Comparison of ENCODE assay signal across 16 cellular contexts in genomic region chrX:20461576-20461975, GRCh38.
A peak's percentile ranks its signal among the peaks of the same experiment; 100 is the strongest.
DNase-seq lines count a peak whose midpoint lies in the region; ATAC-seq, FAIRE-seq and TF ChIP-seq lines count a peak whose summit lies in the region.
"Had no signal": no experiment of that assay in that cellular context is flagged by ENCODE, and none has a peak within 500 bp of the region (broad histone marks: within the 10 kb centered on the region; RNA-seq: fewer than 3 reads in every experiment).

No MANE protein-coding gene starts in this region.

- H3K4me1 Mint-ChIP-seq in nephron (no peaks in the 10 kb centered on the region), CD14-positive monocyte (no peaks in the 10 kb centered on the region)

- no peaks in the 10 kb centered on the region for H3K79me2 ChIP-seq in endothelial cell of umbilical vein (ENCODE audit: control insufficient read depth, insufficient read depth, low read length)

- H4K20me1 ChIP-seq in endothelial cell of umbilical vein (replicated peaks; ENCODE audit: control insufficient read depth, extremely low read depth, insufficient read depth, low read length): no peaks in the 10 kb centered on the region

- no peaks in the 10 kb centered on the region for H3K9me1 ChIP-seq in endothelial cell of umbilical vein (replicated peaks; ENCODE audit: control insufficient read depth, extremely low read depth, insufficient read depth, low read length)

- CTCF ChIA-PET in endothelial cell of umbilical vein (lab: Charles Lee): interaction anchor here (1.0 kb wide), 1 partner anchor 55 kb away, joined by 3 read pairs; no protein-coding TSS in a partner anchor

- POLR2A ChIA-PET in endothelial cell of umbilical vein (lab: Charles Lee): no interaction called here

- intact Hi-C loops in endothelial cell of umbilical vein (cut with micrococcal nuclease): no loop called here
- intact Hi-C loops in CD14-positive monocyte (cut with micrococcal nuclease): no loop called here

- peak; percentile 50 for FAIRE-seq in endothelial cell of umbilical vein (lab: Jason Lieb, UNC)
- FAIRE-seq: small intestine had no signal

- H3K36me3 Mint-ChIP-seq in nephron (ENCODE audit: low read depth): no peaks in the 10 kb centered on the region
- H3K36me3 Mint-ChIP-seq in CD14-positive monocyte: no peaks in the 10 kb centered on the region
- H3K36me3 Mint-ChIP-seq: CD4-positive, alpha-beta memory T cell had no signal

- no peak overlapping the region for H3K4me2 ChIP-seq in endothelial cell of umbilical vein (ENCODE audit: insufficient read depth, low read length)
- H3K4me2 ChIP-seq: PC-9 had no signal

- H3K9me3 Mint-ChIP-seq in nephron (peaks cover 6% of the 10 kb centered on the region), CD14-positive monocyte (peaks cover 0 to 7% (median 4%) of the 10 kb centered on the region in 7 donors)

- H3K4me3 ChIP-seq in endothelial cell of umbilical vein (replicated peaks in 1 of 3; ENCODE audit: insufficient read depth in 1 of 3, low read depth in 1 of 3, low read length in 3 of 3): no peak overlapping the region
- H3K4me3 ChIP-seq: body of pancreas, lower lobe of right lung, PC-9 had no signal

- H3K4me1 ChIP-seq in endothelial cell of umbilical vein (ENCODE audit: control insufficient read depth, extremely low read depth, insufficient read depth, low read length): peaks cover 4% of the 10 kb centered on the region
- H3K4me1 ChIP-seq: body of pancreas, lower lobe of right lung had no signal

- dilution Hi-C loops in endothelial cell of umbilical vein (cut with MboI; ENCODE audit: extremely low pct_ligation_motif_present, low sequenced_read_pairs): no loop called here

- H3K27ac ChIP-seq in endothelial cell of umbilical vein (ENCODE audit: insufficient read depth, low read depth, low read length): peak overlapping the region; percentile 50
- H3K27ac ChIP-seq: body of pancreas, lower lobe of right lung, PC-9 had no signal

- no peaks in the 10 kb centered on the region for H3K27me3 ChIP-seq in endothelial cell of umbilical vein (ENCODE audit: control insufficient read depth in 2 of 2, insufficient read depth in 2 of 2, low read length in 2 of 2)
- H3K27me3 ChIP-seq: body of pancreas had no signal

- TF ChIP-seq CTCF in endothelial cell of umbilical vein (IDR thresholded peaks at IDR 0.05; ENCODE audit: extremely low read depth in 1 of 2, insufficient read depth in 1 of 2, low read depth in 1 of 2, low read length in 2 of 2) (no peak), nephron (IDR thresholded peaks at IDR 0.05; ENCODE audit: unreplicated experiment in 3 of 3) (no peak), CD14-positive monocyte (IDR thresholded peaks at IDR 0.05) (no peak)

- H3K4me3 Mint-ChIP-seq in nephron (no peak overlapping the region), CD14-positive monocyte (no peak overlapping the region)
- H3K4me3 Mint-ChIP-seq: activated CD4-positive, alpha-beta T cell treated with anti-CD3 and anti-CD28 coated beads, Interleukin-2, amount 10 ng/mL, durations not matched to agents 7 days and 5 days; CD4-positive, alpha-beta memory T cell had no signal

- no peaks in the 10 kb centered on the region for H3K36me3 ChIP-seq in endothelial cell of umbilical vein (ENCODE audit: control insufficient read depth in 2 of 2, extremely low read depth in 1 of 2, insufficient read depth in 2 of 2, low read length in 2 of 2)
- H3K36me3 ChIP-seq: lower lobe of right lung had no signal

- H3K9ac ChIP-seq in endothelial cell of umbilical vein (replicated peaks; ENCODE audit: extremely low read depth, insufficient read depth, low read length): no peak overlapping the region

- H3K27ac Mint-ChIP-seq in nephron (peak overlapping the region in 2 of 3 experiments; percentile 8 to 20), CD14-positive monocyte (no peak overlapping the region)
- H3K27ac Mint-ChIP-seq: activated CD4-positive, alpha-beta T cell treated with anti-CD3 and anti-CD28 coated beads, Interleukin-2, amount 10 ng/mL, durations not matched to agents 7 days and 5 days; CD4-positive, alpha-beta memory T cell had no signal

- no TSS peak for BruUV-seq in endothelial cell of umbilical vein (replicated peaks; lab: Mats Ljungman, UMichigan)

- no peaks in the 10 kb centered on the region for H3K27me3 Mint-ChIP-seq in nephron (ENCODE audit: low read depth)
- H3K27me3 Mint-ChIP-seq in CD14-positive monocyte (ENCODE audit: low read depth in 3 of 3): peaks cover 0 to 14% (median 0%) of the 10 kb centered on the region in 3 donors
- H3K27me3 Mint-ChIP-seq: activated CD4-positive, alpha-beta T cell treated with anti-CD3 and anti-CD28 coated beads, Interleukin-2, amount 10 ng/mL, durations not matched to agents 7 days and 5 days; CD4-positive, alpha-beta memory T cell had no signal

- no peaks in the 10 kb centered on the region for H3K9me3 ChIP-seq in endothelial cell of umbilical vein (replicated peaks; ENCODE audit: control insufficient read depth, insufficient read depth, low read length)
- H3K9me3 ChIP-seq: body of pancreas, lower lobe of right lung had no signal

- no peak for ATAC-seq in GM21423 (IDR thresholded peaks at IDR 0.05; ENCODE audit: unreplicated experiment)
- ATAC-seq in HG03095 (IDR thresholded peaks at IDR 0.05; ENCODE audit: unreplicated experiment): no peak
- ATAC-seq: body of pancreas, lower lobe of right lung had no signal

- no peak for TF ChIP-seq POLR2A in endothelial cell of umbilical vein (IDR thresholded peaks at IDR 0.05; ENCODE audit: low read depth, low read length)

- H2AFZ ChIP-seq in endothelial cell of umbilical vein (ENCODE audit: low read depth, low read length): peak overlapping the region; percentile 38
- H2AFZ ChIP-seq: PC-9 had no signal

- DNase-seq in EH (ENCODE audit: low read depth): peak; percentile 19
- peak; percentile 59 for DNase-seq in NCI-H345 (lab: John Stamatoyannopoulos, UW)
- peak; percentile 48 for DNase-seq in endothelial cell of umbilical vein (ENCODE audit: low read depth, low spot score)
- DNase-seq in CD14-positive monocyte (ENCODE audit: low spot score): no peak
- no peak for DNase-seq in activated effector memory CD4-positive, alpha-beta T cell treated with anti-CD3 and anti-CD28 coated beads, Interleukin-2, amount 50 U/mL, for 16 hours
- DNase-seq: activated CD4-positive, alpha-beta T cell treated with anti-CD3 and anti-CD28 coated beads, Interleukin-2, amount 10 ng/mL, durations not matched to agents 7 days and 5 days; activated T-cell treated with anti-CD3 and anti-CD28 coated beads, Interleukin-2, amount 50 U/mL, for 48 hours; body of pancreas; CD4-positive, alpha-beta memory T cell; lower lobe of right lung; PC-9; small intestine; T-helper 1 cell had no signal

TF ChIP-seq in endothelial cell of umbilical vein, 7 proteins besides CTCF, POLR2A, EP300 and RAD21:
- TF ChIP-seq JUN (IDR thresholded peaks at IDR 0.05; ENCODE audit: borderline replicate concordance, insufficient read depth, insufficient read length, low read depth): peak; percentile 57
- TF ChIP-seq EZH2 (IDR thresholded peaks at IDR 0.05; ENCODE audit: borderline replicate concordance, low read depth, low read length, severe bottlenecking): no peak
- TF ChIP-seq FOS (IDR thresholded peaks at IDR 0.05; ENCODE audit: borderline replicate concordance, insufficient read depth, low read length): peak; percentile 73
- TF ChIP-seq POLR2AphosphoS5 (IDR thresholded peaks at IDR 0.05; ENCODE audit: insufficient read depth, low read depth, low read length): no peak
- no peak for TF ChIP-seq GATA2 (IDR thresholded peaks at IDR 0.05; ENCODE audit: insufficient read depth, insufficient read length, low read depth, low read length)
- TF ChIP-seq, protein P1, sequence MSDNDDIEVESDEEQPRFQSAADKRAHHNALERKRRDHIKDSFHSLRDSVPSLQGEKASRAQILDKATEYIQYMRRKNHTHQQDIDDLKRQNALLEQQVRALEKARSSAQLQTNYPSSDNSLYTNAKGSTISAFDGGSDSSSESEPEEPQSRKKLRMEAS (IDR thresholded peaks at IDR 0.05; ENCODE audit: insufficient read depth, insufficient read length): no peak
- TF ChIP-seq MYC (IDR thresholded peaks at IDR 0.05; ENCODE audit: low read depth, low read length): no peak
TF ChIP-seq in endothelial cell of umbilical vein: peak in this region for 2.

Comparison
In these comparisons a context has a peak if more than half of its experiments do, and no peak if none do; other contexts are left out.
1. DNase-seq: peak in EH (single experiment), NCI-H345 (single experiment) and endothelial cell of umbilical vein (single experiment); none in CD14-positive monocyte (single experiment) and activated effector memory CD4-positive, alpha-beta T cell treated with anti-CD3 and anti-CD28 coated beads, Interleukin-2, amount 50 U/mL, for 16 hours (single experiment).
2. H3K27ac Mint-ChIP-seq: peak in nephron (2 of 3); none in CD14-positive monocyte (0 of 7).